8 cellular contexts compared by ENCODE assay signal in the genomic region with DNA sequence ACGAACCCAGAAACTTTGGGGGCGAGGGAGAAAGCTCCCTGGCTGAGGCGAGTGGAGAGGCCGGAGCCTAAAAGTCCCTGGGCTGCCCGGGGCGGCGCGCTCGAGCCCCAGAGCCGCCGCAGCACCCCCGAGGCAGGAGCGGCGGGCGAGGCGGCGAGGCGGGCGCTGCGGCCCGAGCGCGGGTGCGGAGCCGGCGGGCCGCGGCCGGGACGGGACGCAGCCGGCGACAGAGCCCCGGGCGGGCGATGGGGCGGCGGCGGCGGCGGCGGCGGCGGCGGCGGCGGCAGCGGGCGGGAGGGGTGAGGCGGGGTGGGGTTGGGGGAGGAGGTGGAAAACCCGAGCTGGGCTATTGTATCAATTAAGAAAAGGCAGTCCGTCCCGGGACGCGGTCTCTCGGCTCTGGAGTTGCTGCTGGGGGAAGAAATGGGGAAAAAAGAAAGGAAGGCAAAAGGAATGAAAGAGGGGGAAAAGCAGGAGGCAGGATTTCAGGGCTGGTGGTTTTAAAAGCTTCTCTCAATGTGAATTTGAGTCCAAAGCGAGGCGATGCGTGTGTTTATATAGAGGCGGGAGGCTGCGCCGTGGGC. TPM values are rescaled to one million over a fixed set of nuclear protein-coding genes. Genes with fewer than 3 reads are reported as not detected.
DNase-seq lines count a peak whose midpoint lies in the region; ATAC-seq and TF ChIP-seq lines count a peak whose summit lies in the region.

No MANE protein-coding gene starts in this region.

- ATAC-seq in HG03469 (IDR thresholded peaks at IDR 0.05; ENCODE audit: unreplicated experiment) (no peak), GM21381 (IDR thresholded peaks at IDR 0.05; ENCODE audit: unreplicated experiment) (no peak)

- peak overlapping the region; percentile 85 for H3K27ac Mint-ChIP-seq in progenitor cell of endocrine pancreas

- TF ChIP-seq CTCF in SK-N-SH (IDR thresholded peaks at IDR 0.05) = no peak
- TF ChIP-seq CTCF in fibroblast of mammary gland (conservative IDR thresholded peaks at IDR 0.05; ENCODE audit: control insufficient read depth, insufficient read depth, low read depth, low read length) = no peak
- TF ChIP-seq CTCF in progenitor cell of endocrine pancreas (IDR thresholded peaks at IDR 0.05; ENCODE audit: unreplicated experiment) = no peak

- WGBS in SK-N-SH (ENCODE audit: low lambda C conversion rate) = 2% methylated on average over 26 of the region's 62 CpGs

- no peaks in the 10 kb centered on the region for H3K9me3 Mint-ChIP-seq in progenitor cell of endocrine pancreas (ENCODE audit: low read depth)

- H3K36me3 Mint-ChIP-seq in progenitor cell of endocrine pancreas (ENCODE audit: insufficient read depth) = no peaks in the 10 kb centered on the region

- H3K27me3 Mint-ChIP-seq in progenitor cell of endocrine pancreas = peaks cover 45% of the 10 kb centered on the region

- H3K4me1 ChIP-seq in SK-N-SH (ENCODE audit: control insufficient read depth in 1 of 2, insufficient read depth in 2 of 2, low read depth in 1 of 2, low read length in 1 of 2) = peaks cover 5 to 34% of the 10 kb centered on the region in 2 experiments; a peak in 2 of 4 replicates

- no peaks in the 10 kb centered on the region for H3F3A ChIP-seq in SK-N-SH (replicated peaks; ENCODE audit: insufficient read depth)

- H4K20me1 ChIP-seq in SK-N-SH (ENCODE audit: insufficient read depth) = no peaks in the 10 kb centered on the region

- no peak overlapping the region for H3K9ac ChIP-seq in SK-N-SH

- H3K4me3 ChIP-seq in H7 (ENCODE audit: insufficient read depth, low read depth, low read length) (peak overlapping the region; percentile 43), SK-N-SH (ENCODE audit: low read depth in 2 of 2, low read length in 1 of 2) (peak overlapping the region; percentile 43 to 55), fibroblast of mammary gland (ENCODE audit: control insufficient read depth, low read depth, low read length) (peak overlapping the region; percentile 40)

- no peak overlapping the region for H3K27ac ChIP-seq in SK-N-SH (ENCODE audit: low read depth in 2 of 2, low read length in 1 of 2)

- no peaks in the 10 kb centered on the region for H3K36me3 ChIP-seq in H7 (replicated peaks; ENCODE audit: control insufficient read depth, insufficient read depth, low read length)
- H3K36me3 ChIP-seq in SK-N-SH (replicated peaks in 1 of 2; ENCODE audit: control insufficient read depth in 1 of 2, insufficient read depth in 2 of 2, low read length in 1 of 2) = no peaks in the 10 kb centered on the region

- no peak for TF ChIP-seq RAD21 in SK-N-SH (IDR thresholded peaks at IDR 0.05; ENCODE audit: low read length)

- peaks cover 31% of the 10 kb centered on the region for H3K4me1 Mint-ChIP-seq in progenitor cell of endocrine pancreas (ENCODE audit: low read depth)

- peak overlapping the region; percentile 86 for H3K4me2 ChIP-seq in SK-N-SH

- TF ChIP-seq EP300 in SK-N-SH (IDR thresholded peaks at IDR 0.05; ENCODE audit: borderline replicate concordance in 1 of 2, low read depth in 1 of 2, low read length in 1 of 2) = no peak

- H3K79me2 ChIP-seq in SK-N-SH (ENCODE audit: insufficient read depth) = no peaks in the 10 kb centered on the region

- peak overlapping the region; percentile 96 for H3K4me3 Mint-ChIP-seq in progenitor cell of endocrine pancreas (ENCODE audit: low read depth)

- DNase-seq in H7 (peak; percentile 84), SK-N-SH (peak; percentile 71), fibroblast of mammary gland (ENCODE audit: low read depth) (no peak), progenitor cell of endocrine pancreas (ENCODE audit: low spot score, unreplicated experiment) (no peak), COLO829 (ENCODE audit: low spot score) (no peak), inferior parietal cortex (ENCODE audit: extremely low spot score) (no peak)

- POLR2A ChIA-PET in SK-N-SH (lab: Yijun Ruan, JAX) = no interaction called here

- CTCF ChIA-PET in SK-N-SH (lab: Yijun Ruan, JAX) = interaction anchor here (0.9 to 7.3 kb wide), 11 partner anchors 9 to 618 kb away, joined by 3 to 167 read pairs (median 11); no protein-coding TSS in a partner anchor

- no peaks in the 10 kb centered on the region for H3K9me2 ChIP-seq in SK-N-SH

- H3K27me3 ChIP-seq in H7 (ENCODE audit: control insufficient read depth, insufficient read depth, low read length) (peaks cover 75% of the 10 kb centered on the region), SK-N-SH (ENCODE audit: insufficient read depth) (peaks cover 55% of the 10 kb centered on the region)

- H2AFZ ChIP-seq in SK-N-SH (ENCODE audit: low read depth) = no peak overlapping the region

- no peaks in the 10 kb centered on the region for H3K9me3 ChIP-seq in SK-N-SH

TF ChIP-seq in SK-N-SH, 30 proteins besides CTCF, POLR2A, EP300 and RAD21:
- no peak for TF ChIP-seq FOXJ3 (CRISPR knock-in tag; IDR thresholded peaks at IDR 0.05)

RNA-seq across cellular contexts. Expression of gene CYP26B1, which starts 0.8 kb away (rescaled TPM):
- 1.1 and 1.3 TPM in 2 replicates for total RNA-seq in H7 (2014; rRNA removed; shearing (Covaris generic))
- 0.26 and 0.33 TPM in 2 replicates for polyA plus RNA-seq in SK-N-SH (2012; rRNA removed)
- polyA plus RNA-seq in SK-N-SH (2012; cell fraction: cytosol; rRNA removed) = 0.18 TPM in 2 replicates
- polyA plus RNA-seq in SK-N-SH (2012; cell fraction: nucleus; rRNA removed) = 0.83 and 0.92 TPM in 2 replicates
- 31.5 and 37.5 TPM in 2 replicates for total RNA-seq in progenitor cell of endocrine pancreas

Comparison
In these comparisons a context has a peak if more than half of its experiments do, and no peak if none do; other contexts are left out.
1. DNase-seq: peak in H7 (single experiment) and SK-N-SH (single experiment); none in fibroblast of mammary gland (single experiment), progenitor cell of endocrine pancreas (single experiment), COLO829 (single experiment) and inferior parietal cortex (single experiment).
2. RNA of gene CYP26B1, which starts 0.8 kb away (total RNA-seq): 31.5 to 37.5 TPM in progenitor cell of endocrine pancreas; 1.1 to 1.3 TPM in H7; every median in the first group is over 10 times any median in the second.
3. Peak in every context shown above with its lines, with median percentiles within 50 percentile points of each other: H3K4me3 ChIP-seq.